ENCODE assay signal across 8 cellular contexts in the genomic region with DNA sequence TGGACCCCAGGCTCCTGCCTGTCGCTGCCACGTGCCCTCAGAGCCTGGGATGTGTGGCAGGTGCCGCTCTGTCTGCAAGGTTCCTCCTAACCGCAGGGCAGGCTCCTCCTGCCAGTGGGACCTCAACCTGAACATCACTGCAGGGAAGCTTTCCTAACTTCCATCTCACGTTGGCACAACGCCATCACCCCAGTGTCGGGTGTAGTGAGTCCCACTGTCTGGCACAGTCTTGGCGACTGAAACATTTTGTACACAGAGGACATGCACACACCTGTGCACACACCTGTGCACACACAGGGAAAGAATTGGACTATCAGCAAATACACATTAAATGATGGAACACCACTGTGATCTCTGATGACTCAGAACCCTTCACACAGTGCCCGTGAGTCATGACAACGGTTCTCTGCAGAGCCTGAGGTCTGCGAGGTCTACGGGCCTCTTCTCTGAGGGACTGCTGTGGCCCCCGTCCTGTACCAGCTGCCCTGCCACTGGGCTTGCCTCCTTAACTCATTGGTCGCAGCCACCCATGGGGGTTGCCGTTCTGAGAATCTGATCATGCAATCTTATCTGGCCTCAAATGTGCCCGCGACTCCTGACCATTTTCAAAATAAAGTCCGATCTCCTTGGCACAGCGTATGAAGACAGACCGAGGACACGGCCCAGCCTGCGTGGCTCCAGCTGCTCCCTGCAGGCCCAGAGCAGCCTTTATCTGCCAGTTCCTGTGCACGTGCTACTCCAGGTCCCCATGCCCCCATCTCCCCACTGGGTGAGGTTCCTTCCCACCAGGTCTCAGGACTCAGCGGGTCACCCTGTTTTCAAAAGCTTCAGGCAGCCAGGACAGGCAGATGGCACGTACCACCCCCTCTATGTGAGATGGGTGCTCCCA.
DNase-seq lines count a peak whose midpoint lies in the region; ATAC-seq lines count a peak whose summit lies in the region.

No MANE protein-coding gene starts in this region.

- no peaks in the 10 kb centered on the region for H3K27me3 Mint-ChIP-seq in activated naive CD4-positive, alpha-beta T cell treated with anti-CD3 and anti-CD28 coated beads, Interleukin-2, amount 50 U/mL, for 24 hours

- ATAC-seq in HG03571 (IDR thresholded peaks at IDR 0.05; ENCODE audit: unreplicated experiment) = no peak
- no peak for ATAC-seq in HG03097 (IDR thresholded peaks at IDR 0.05; ENCODE audit: low FRiP score, unreplicated experiment)
- no peak for ATAC-seq in GM19452 (IDR thresholded peaks at IDR 0.05; ENCODE audit: unreplicated experiment)

- peak; percentile 97 for DNase-seq in ELR (ENCODE audit: low read depth)
- peak; percentile 96 for DNase-seq in NCI-H2081 treated with DMSO at 0.1 percent for 48 hours (lab: John Stamatoyannopoulos, UW)
- peak; percentile 85 for DNase-seq in iris pigment epithelial cell (ENCODE audit: low read depth)
- no peak for DNase-seq in effector CD8-positive, alpha-beta T cell (lab: John Stamatoyannopoulos, UW)

- no peaks in the 10 kb centered on the region for H3K9me3 Mint-ChIP-seq in activated naive CD4-positive, alpha-beta T cell treated with anti-CD3 and anti-CD28 coated beads, Interleukin-2, amount 50 U/mL, for 24 hours

- peaks cover 66% of the 10 kb centered on the region for H3K4me1 Mint-ChIP-seq in activated naive CD4-positive, alpha-beta T cell treated with anti-CD3 and anti-CD28 coated beads, Interleukin-2, amount 50 U/mL, for 24 hours

- H3K36me3 Mint-ChIP-seq in activated naive CD4-positive, alpha-beta T cell treated with anti-CD3 and anti-CD28 coated beads, Interleukin-2, amount 50 U/mL, for 24 hours = no peaks in the 10 kb centered on the region

- H3K27ac Mint-ChIP-seq in activated naive CD4-positive, alpha-beta T cell treated with anti-CD3 and anti-CD28 coated beads, Interleukin-2, amount 50 U/mL, for 24 hours = peak overlapping the region; percentile 74

- H3K4me3 Mint-ChIP-seq in activated naive CD4-positive, alpha-beta T cell treated with anti-CD3 and anti-CD28 coated beads, Interleukin-2, amount 50 U/mL, for 24 hours = peak overlapping the region; percentile 60
